ENCODE assay signal across 8 cellular contexts in genomic region chr3:134473868-134474546, GRCh38. TPM values are rescaled to one million over a fixed set of nuclear protein-coding genes. Genes with fewer than 3 reads are reported as not detected.
DNase-seq lines count a peak whose midpoint lies in the region; ATAC-seq, FAIRE-seq and TF ChIP-seq lines count a peak whose summit lies in the region.

No MANE protein-coding gene starts in this region.

- H2BK20ac ChIP-seq in H1 (ENCODE audit: low read length): no peak overlapping the region; the same call in 1 of the 2 replicates

- peak overlapping the region; percentile 55; the same call in 1 of the 2 replicates for H2BK15ac ChIP-seq in H1 (ENCODE audit: low read length)

- no peak overlapping the region for H2BK120ac ChIP-seq in H1 (replicated peaks; ENCODE audit: low read depth, low read length)

- H4K20me1 ChIP-seq in H1 (replicated peaks in 1 of 2; ENCODE audit: control insufficient read depth in 1 of 2, insufficient read depth in 2 of 2, low read length in 2 of 2): peaks cover 0 to 2% of the 10 kb centered on the region in 2 experiments

- no peak overlapping the region for H3K4me2 ChIP-seq in H1 (ENCODE audit: insufficient read depth in 1 of 2, low read depth in 2 of 2, low read length in 2 of 2)

- H3K27ac ChIP-seq in H1 (ENCODE audit: low read depth, low read length): no peak overlapping the region

- no peaks in the 10 kb centered on the region for H3K79me2 ChIP-seq in H1 (ENCODE audit: control insufficient read depth in 1 of 2, insufficient read depth in 2 of 2, low read length in 2 of 2)

- peak; percentile 85 to 89 for TF ChIP-seq RAD21 in H1 (IDR thresholded peaks at IDR 0.05 in 1 of 2, conservative IDR thresholded peaks at IDR 0.05 in 1 of 2; ENCODE audit: low read depth in 2 of 2, low read length in 2 of 2)

- H4K5ac ChIP-seq in H1 (ENCODE audit: insufficient read length, low read depth, low read length): no peak overlapping the region

- H4K8ac ChIP-seq in H1 (ENCODE audit: extremely low read depth, insufficient read depth, low read length): no peak overlapping the region

- peak; percentile 55 for ATAC-seq in HG03175 (IDR thresholded peaks at IDR 0.05; ENCODE audit: unreplicated experiment)
- no peak for ATAC-seq in HG02763 (IDR thresholded peaks at IDR 0.05; ENCODE audit: unreplicated experiment)

- TF ChIP-seq POLR2A in H1 (IDR thresholded peaks at IDR 0.05; ENCODE audit: control extremely low read depth in 1 of 2, low read depth in 2 of 2, low read length in 2 of 2): no peak

- no peak overlapping the region for H3K9ac ChIP-seq in H1 (replicated peaks in 1 of 4; ENCODE audit: extremely low read depth in 1 of 4, low read depth in 3 of 4, low read length in 3 of 4)

- no peak overlapping the region for H2AK5ac ChIP-seq in H1 (ENCODE audit: low read depth, low read length)

- H4K91ac ChIP-seq in H1 (replicated peaks; ENCODE audit: insufficient read length, low read length): no peak overlapping the region

- peak; percentile 85 for DNase-seq in DMS53 (lab: John Stamatoyannopoulos, UW)
- peak; percentile 59 for DNase-seq in NCI-H748 (lab: John Stamatoyannopoulos, UW; ENCODE audit: unreplicated experiment)
- peak; percentile 48 to 70 for DNase-seq in activated CD8-positive, alpha-beta memory T cell treated with anti-CD3 and anti-CD28 coated beads for 1 hour (ENCODE audit: extremely low read depth in 1 of 2, low read depth in 1 of 2)
- peak in 1 of 2 experiments; percentile 88 for DNase-seq in H1 (ENCODE audit: low read depth in 1 of 2, low spot score in 2 of 2)
- peak; percentile 89 for DNase-seq in midbrain (lab: John Stamatoyannopoulos, UW)
- DNase-seq in stimulated activated CD8-positive, alpha-beta memory T cell treated with anti-CD3 and anti-CD28 coated beads, Interleukin-4, amount 100 ng/mL, for 4 hours (ENCODE audit: low read depth in 2 of 2, low spot score in 1 of 2): peak; percentile 25 to 78

- CTCF ChIA-PET in H1 (lab: Charles Lee; ENCODE audit: partially characterized antibody): interaction anchor here (0.7 to 11.3 kb wide), 44 partner anchors 9 to 389 kb away, joined by 3 to 138 read pairs (median 5); partner anchors contain the start of gene AMOTL2

- H2AFZ ChIP-seq in H1 (ENCODE audit: low read length): no peak overlapping the region

- H3K4me3 ChIP-seq in H1 (ENCODE audit: extremely low read depth in 1 of 4, insufficient read depth in 2 of 4, low read depth in 3 of 4, low read length in 4 of 4): no peak overlapping the region

- H3K23ac ChIP-seq in H1 (ENCODE audit: insufficient read length): no peak overlapping the region

- no peaks in the 10 kb centered on the region; a peak in 1 of 7 replicates for H3K27me3 ChIP-seq in H1 (replicated peaks in 1 of 4; ENCODE audit: control insufficient read depth in 3 of 4, extremely low read depth in 1 of 4, insufficient read depth in 3 of 4, low read length in 3 of 4)

- no peaks in the 10 kb centered on the region for H3K79me1 ChIP-seq in H1 (ENCODE audit: low read depth, low read length)

- H3K9me3 ChIP-seq in H1 (ENCODE audit: insufficient read depth in 2 of 2, low read depth in 1 of 2, low read length in 1 of 2): no peaks in the 10 kb centered on the region

- POLR2A ChIA-PET in H1 (lab: Charles Lee; ENCODE audit: partially characterized antibody): interaction anchor here (0.9 to 4.7 kb wide), 8 partner anchors 10 to 166 kb away, joined by 3 to 24 read pairs (median 6); partner anchors contain the start of gene AMOTL2

- FAIRE-seq in H1 (lab: Jason Lieb, UNC): peak; percentile 85

- H3K4me1 ChIP-seq in H1 (replicated peaks in 1 of 4; ENCODE audit: control insufficient read depth in 3 of 4, insufficient read depth in 4 of 4, low read length in 3 of 4): peaks cover 0 to 3% (median 1%) of the 10 kb centered on the region in 4 experiments; a peak in 3 of 7 replicates

- no peak overlapping the region for H3K14ac ChIP-seq in H1 (ENCODE audit: insufficient read length)

- peaks cover 4 to 21% (median 14%) of the 10 kb centered on the region in 4 experiments; a peak in 7 of 8 replicates for H3K36me3 ChIP-seq in H1 (ENCODE audit: control insufficient read depth in 2 of 4, insufficient read depth in 4 of 4, low read length in 3 of 4)

- TF ChIP-seq CTCF in H1 (IDR thresholded peaks at IDR 0.05; ENCODE audit: control extremely low read depth in 1 of 3, insufficient read depth in 1 of 3, low read depth in 1 of 3, low read length in 3 of 3): peak in 2 of 3 experiments; percentile 55 to 72; a peak in 3 of 4 replicates

- no peak overlapping the region for H3K18ac ChIP-seq in H1 (ENCODE audit: extremely low read depth, low read length)

- H2BK12ac ChIP-seq in H1 (ENCODE audit: low read depth, low read length): no peak overlapping the region

- WGBS in H1 (ENCODE audit: extremely low coverage in 1 of 2, insufficient coverage in 1 of 2, insufficient read length in 1 of 2, insufficient replicate concordance in 2 of 2, low coverage in 1 of 2, low lambda C conversion rate in 2 of 2, missing lambda C conversion rate in 1 of 2), 2 experiments: 32% methylated on average over 7 of the region's 9 CpGs; no CpG with 5 or more reads in 1 of the 2 experiments

- no peak overlapping the region for H3K4ac ChIP-seq in H1 (replicated peaks; ENCODE audit: insufficient read length, low read depth, low read length)

- TF ChIP-seq EP300 in H1 (IDR thresholded peaks at IDR 0.05; ENCODE audit: borderline replicate concordance in 1 of 2, low read depth in 2 of 2, low read length in 2 of 2): no peak

- H2BK5ac ChIP-seq in H1 (ENCODE audit: low read depth, low read length): no peak overlapping the region

- no peaks in the 10 kb centered on the region for H3K23me2 ChIP-seq in H1 (ENCODE audit: low read depth, low read length)

- no peak overlapping the region for H3K56ac ChIP-seq in H1 (replicated peaks; ENCODE audit: insufficient read length, low read depth, low read length)

TF ChIP-seq in H1, 55 proteins besides CTCF, POLR2A, EP300 and RAD21:
- no peak for TF ChIP-seq KDM1A (IDR thresholded peaks at IDR 0.05; ENCODE audit: borderline replicate concordance, low read length)
- TF ChIP-seq TEAD4 (IDR thresholded peaks at IDR 0.05; ENCODE audit: low read depth, low read length): peak; percentile 80
- TF ChIP-seq TAF7 (optimal IDR thresholded peaks at IDR 0.05; ENCODE audit: borderline replicate concordance, low read depth, low read length): no peak
- no peak for TF ChIP-seq JUND (IDR thresholded peaks at IDR 0.05; ENCODE audit: low read length)
- TF ChIP-seq HDAC6 (IDR thresholded peaks at IDR 0.05; ENCODE audit: low read depth, low read length): no peak
- no peak for TF ChIP-seq EZH2 (IDR thresholded peaks at IDR 0.05; ENCODE audit: low read depth, low read length, severe bottlenecking)
- no peak for TF ChIP-seq SIN3A (conservative IDR thresholded peaks at IDR 0.05 in 1 of 2, IDR thresholded peaks at IDR 0.05 in 1 of 2; ENCODE audit: low read depth in 1 of 2, low read length in 2 of 2)
- no peak for TF ChIP-seq USF2 (IDR thresholded peaks at IDR 0.05; ENCODE audit: low read length)

RNA-seq across cellular contexts. Expression of gene ANAPC13, which starts 11.8 kb away (rescaled TPM):
- 31.0 and 34.0 TPM in 2 replicates for total RNA-seq in H1 (2021; fragmentation: NEBNext Ultra II Directional; extraction: Animal tissue kit (Norgen Biotek cat#: 25700))
- polyA plus RNA-seq in H1 (2011; rRNA removed): 17.0 and 33.3 TPM in 2 replicates
- polyA plus RNA-seq in H1 (2011; cell fraction: cytosol; rRNA removed): 43.8 TPM
- 4.2 TPM for polyA plus RNA-seq in H1 (2011; cell fraction: nucleus; rRNA removed)
- 30.0 to 63.3 TPM (median 32.0 TPM) in 4 replicates for polyA plus RNA-seq in H1 (2012, experiment 1 of 2)
- 8.1 TPM for polyA plus RNA-seq in H1 (2012, experiment 2 of 2)
- 20.6 TPM for polyA plus RNA-seq in H1 (2013, experiment 1 of 2)
- 22.3 TPM for polyA plus RNA-seq in H1 (2013, experiment 2 of 2)
- 13.7 and 16.9 TPM in 2 replicates for polyA minus RNA-seq in H1 (2011; rRNA and poly(A)+ RNA removed)
- polyA minus RNA-seq in H1 (2011; cell fraction: cytosol; rRNA and poly(A)+ RNA removed): 7.8 TPM
- 9.8 TPM for polyA minus RNA-seq in H1 (2011; cell fraction: nucleus; rRNA and poly(A)+ RNA removed)

RNA-seq across cellular contexts. Expression of gene CEP63, which starts 11.8 kb away (rescaled TPM):
- 15.5 and 18.2 TPM in 2 replicates for total RNA-seq in H1 (2021; fragmentation: NEBNext Ultra II Directional; extraction: Animal tissue kit (Norgen Biotek cat#: 25700))
- polyA plus RNA-seq in H1 (2011; rRNA removed): 4.5 and 5.3 TPM in 2 replicates
- polyA plus RNA-seq in H1 (2011; cell fraction: cytosol; rRNA removed): 11.4 TPM
- 16.1 TPM for polyA plus RNA-seq in H1 (2011; cell fraction: nucleus; rRNA removed)
- polyA plus RNA-seq in H1 (2012, experiment 1 of 2): 12.9 to 18.9 TPM (median 15.6 TPM) in 4 replicates
- polyA plus RNA-seq in H1 (2012, experiment 2 of 2): 1.0 TPM
- 19.9 TPM for polyA plus RNA-seq in H1 (2013, experiment 1 of 2)
- polyA plus RNA-seq in H1 (2013, experiment 2 of 2): 20.7 TPM
- 3.9 and 11.1 TPM in 2 replicates for polyA minus RNA-seq in H1 (2011; rRNA and poly(A)+ RNA removed)
- polyA minus RNA-seq in H1 (2011; cell fraction: cytosol; rRNA and poly(A)+ RNA removed): 10.1 TPM
- polyA minus RNA-seq in H1 (2011; cell fraction: nucleus; rRNA and poly(A)+ RNA removed): 35.0 TPM
